15 cellular contexts compared by ENCODE assay signal in genomic region chr7:116441534-116441933, GRCh38. TPM values are rescaled to one million over a fixed set of nuclear protein-coding genes. Genes with fewer than 3 reads are reported as not detected.
DNase-seq lines count a peak whose midpoint lies in the region; ATAC-seq and TF ChIP-seq lines count a peak whose summit lies in the region.
"Had no signal": no experiment of that assay in that cellular context is flagged by ENCODE, and none has a peak within 500 bp of the region (broad histone marks: within the 10 kb centered on the region; RNA-seq: fewer than 3 reads in every experiment).

No MANE protein-coding gene starts in this region.

- H4K20me1 ChIP-seq in smooth muscle cell (ENCODE audit: low read depth): no peaks in the 10 kb centered on the region

- H3K79me2 ChIP-seq in smooth muscle cell (ENCODE audit: low read depth): no peaks in the 10 kb centered on the region
- H3K79me2 ChIP-seq: parathyroid adenoma had no signal

- H3K9me3 ChIP-seq in smooth muscle cell (replicated peaks; ENCODE audit: low read depth) (no peaks in the 10 kb centered on the region), psoas muscle (no peaks in the 10 kb centered on the region)
- H3K9me3 ChIP-seq: mucosa of descending colon had no signal

- H2AFZ ChIP-seq in smooth muscle cell (ENCODE audit: low read depth): peak overlapping the region; percentile 86
- H2AFZ ChIP-seq: parathyroid adenoma had no signal

- H3K27me3 ChIP-seq in smooth muscle cell (ENCODE audit: low read depth) (no peaks in the 10 kb centered on the region), psoas muscle (ENCODE audit: insufficient read depth in 3 of 3, low read length in 2 of 3) (no peaks in the 10 kb centered on the region)

- H3K27ac ChIP-seq in smooth muscle cell (ENCODE audit: low read depth) (peak overlapping the region; percentile 83), psoas muscle (no peak overlapping the region)
- H3K27ac ChIP-seq: C4-2B, parathyroid adenoma had no signal

- H3K4me1 ChIP-seq in smooth muscle cell (ENCODE audit: low read depth) (peaks cover 4% of the 10 kb centered on the region), psoas muscle (peaks cover 7% of the 10 kb centered on the region)
- H3K4me1 ChIP-seq: parathyroid adenoma had no signal

- H3K36me3 ChIP-seq in smooth muscle cell (ENCODE audit: low read depth): no peaks in the 10 kb centered on the region
- H3K36me3 ChIP-seq in psoas muscle (ENCODE audit: insufficient read depth in 1 of 2, low read depth in 1 of 2): no peaks in the 10 kb centered on the region

- DNase-seq in EH (ENCODE audit: low read depth): peak; percentile 81
- DNase-seq in fibroblast of peridontal ligament (ENCODE audit: extremely low read depth): peak; percentile 80
- DNase-seq in smooth muscle cell (lab: John Stamatoyannopoulos, UW; ENCODE audit: unreplicated experiment): no peak
- DNase-seq in KG1 (lab: John Stamatoyannopoulos, UW): no peak
- DNase-seq in psoas muscle: no peak
- DNase-seq in HPDE6-E6E7 (ENCODE audit: extremely low spot score): no peak
- DNase-seq: activated CD8-positive, alpha-beta T cell treated with anti-CD3 and anti-CD28 coated beads, Interleukin-2, amount 10 ng/mL, durations not matched to agents 7 days and 5 days; activated effector memory CD4-positive, alpha-beta T cell treated with anti-CD3 and anti-CD28 coated beads, Interleukin-2, amount 50 U/mL, for 16 hours; MM.1S; mucosa of descending colon; NCI-H2107 had no signal

- intact Hi-C loops in psoas muscle (cut with DNase I): no loop called here

- ATAC-seq in SK-N-SH treated with all-trans-retinoic acid at 6 μM for 48 hours: peak; percentile 17
- ATAC-seq in psoas muscle: no peak
- no peak for ATAC-seq in HG02588 (IDR thresholded peaks at IDR 0.05; ENCODE audit: unreplicated experiment)
- ATAC-seq: activated CD8-positive, alpha-beta T cell treated with anti-CD3 and anti-CD28 coated beads, Interleukin-2, amount 10 ng/mL, durations not matched to agents 7 days and 5 days; mucosa of descending colon had no signal

- H3K4me3 ChIP-seq in smooth muscle cell (no peak overlapping the region), psoas muscle (no peak overlapping the region)
- H3K4me3 ChIP-seq: mucosa of descending colon had no signal

- TF ChIP-seq CTCF in smooth muscle cell (IDR thresholded peaks at IDR 0.05; ENCODE audit: borderline replicate concordance, insufficient read depth, poor library complexity, severe bottlenecking): no peak
- no peak for TF ChIP-seq CTCF in psoas muscle (IDR thresholded peaks at IDR 0.05)

- peak overlapping the region; percentile 39 for H3K4me2 ChIP-seq in smooth muscle cell

- no peaks in the 10 kb centered on the region for H3F3A ChIP-seq in smooth muscle cell (ENCODE audit: low read depth)

- WGBS in smooth muscle cell (ENCODE audit: low lambda C conversion rate): 52% methylated on average over 4 of the region's 4 CpGs
- WGBS in psoas muscle, 3 donors: 52 to 57% (median 56%) methylated on average over 4 of the region's 4 CpGs

- H3K9ac ChIP-seq in smooth muscle cell (ENCODE audit: low read depth): peak overlapping the region; percentile 25
- H3K9ac ChIP-seq: parathyroid adenoma had no signal

TF ChIP-seq in SK-N-SH treated with all-trans-retinoic acid at 6 μM for 48 hours, 23 proteins besides CTCF, POLR2A, EP300 and RAD21:
- TF ChIP-seq ZNF565 (CRISPR knock-in tag; conservative IDR thresholded peaks at IDR 0.05; ENCODE audit: low read depth) (no peak), ZFP30 (CRISPR knock-in tag; IDR thresholded peaks at IDR 0.05) (no peak), CREB5 (CRISPR knock-in tag; IDR thresholded peaks at IDR 0.05; ENCODE audit: low read depth) (no peak), TOX (CRISPR knock-in tag; IDR thresholded peaks at IDR 0.05; ENCODE audit: borderline replicate concordance) (no peak), ISL1 (CRISPR knock-in tag; IDR thresholded peaks at IDR 0.05) (no peak), GLIS3 (CRISPR knock-in tag; IDR thresholded peaks at IDR 0.05) (no peak), TSHZ2 (CRISPR knock-in tag; IDR thresholded peaks at IDR 0.05) (no peak), ARNTL (CRISPR knock-in tag; IDR thresholded peaks at IDR 0.05; ENCODE audit: borderline replicate concordance, low read depth) (no peak), ESRRG (CRISPR knock-in tag; IDR thresholded peaks at IDR 0.05) (no peak), TCF4 (CRISPR knock-in tag; IDR thresholded peaks at IDR 0.05; ENCODE audit: borderline replicate concordance) (no peak), ZC3H10 (CRISPR knock-in tag; IDR thresholded peaks at IDR 0.05) (no peak), ZNF8 (CRISPR knock-in tag; IDR thresholded peaks at IDR 0.05) (no peak), SNAI2 (CRISPR knock-in tag; IDR thresholded peaks at IDR 0.05) (no peak), CSDC2 (CRISPR knock-in tag; IDR thresholded peaks at IDR 0.05) (no peak), RARB (CRISPR knock-in tag; IDR thresholded peaks at IDR 0.05) (no peak), OSR1 (CRISPR knock-in tag; IDR thresholded peaks at IDR 0.05) (no peak), BACH2 (CRISPR knock-in tag; IDR thresholded peaks at IDR 0.05; ENCODE audit: borderline replicate concordance) (no peak)
TF ChIP-seq in SK-N-SH treated with all-trans-retinoic acid at 6 μM for 48 hours: peak in this region for 0.

RNA-seq across cellular contexts. Expression of gene CAV2, which starts 58.0 kb away (rescaled TPM):
- total RNA-seq in smooth muscle cell: 68.0 and 77.9 TPM in 2 replicates
- polyA plus RNA-seq in smooth muscle cell: 38.8 and 55.5 TPM in 2 replicates
- 10 to 100 TPM; 12.8 to 20.1 (median 19.2) TPM for total RNA-seq in psoas muscle
- polyA plus RNA-seq in psoas muscle: 10 to 100 TPM; 10.9 to 15.7 (median 11.7) TPM
- total RNA-seq: activated CD8-positive, alpha-beta T cell treated with anti-CD3 and anti-CD28 coated beads, Interleukin-2, amount 10 ng/mL, durations not matched to agents 7 days and 5 days had no signal

Comparison
In these comparisons a context has a peak if more than half of its experiments do, and no peak if none do; other contexts are left out.
1. DNase-seq: peak in EH (single experiment) and fibroblast of peridontal ligament (single experiment); none in smooth muscle cell (single experiment), KG1 (single experiment), psoas muscle (0 of 2) and HPDE6-E6E7 (single experiment).